Comparison of ENCODE assay signal across 8 cellular contexts in the genomic region with DNA sequence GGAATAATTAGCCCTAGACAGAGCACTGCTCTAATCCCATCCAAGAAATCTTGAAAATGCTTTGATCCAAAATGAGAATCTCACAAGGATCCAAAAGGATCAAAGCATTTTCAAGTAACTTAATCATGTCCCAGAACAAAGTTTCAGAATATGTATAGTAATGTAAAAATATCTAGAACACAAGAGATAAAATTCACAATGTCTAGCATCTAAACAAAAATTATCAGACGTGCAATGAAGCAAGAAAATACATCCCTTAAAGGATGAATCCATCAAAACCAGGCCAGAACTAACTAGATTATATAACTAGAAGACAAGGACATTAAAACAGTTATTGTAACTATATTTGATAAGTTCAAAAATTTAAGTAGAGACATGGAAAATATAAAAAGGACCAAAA.
"Had no signal": no experiment of that assay in that cellular context is flagged by ENCODE, and none has a peak within 500 bp of the region (broad histone marks: within the 10 kb centered on the region; RNA-seq: fewer than 3 reads in every experiment).

No MANE protein-coding gene starts in this region.

- H3K27ac Mint-ChIP-seq: GM23338, H9, HFFc6 had no signal

- H3K36me3 ChIP-seq: HAP-1 had no signal

- DNase-seq: GM23248, GOT3, H7, H9, HCEC 1CT, HFFc6 had no signal

- H3K4me3 Mint-ChIP-seq: GM23338, H9, HFFc6 had no signal

- H3K4me3 ChIP-seq: GM23248, GM23338, HAP-1 had no signal

- H3K4me1 ChIP-seq: HAP-1 had no signal

- H3K27ac ChIP-seq: GM23248 had no signal
